In genomic region chrX:130165703-130166502, GRCh38 we compare ENCODE assay signal across 8 cellular contexts. TPM values are rescaled to one million over a fixed set of nuclear protein-coding genes. Genes with fewer than 3 reads are reported as not detected.
DNase-seq lines count a peak whose midpoint lies in the region; ATAC-seq and TF ChIP-seq lines count a peak whose summit lies in the region.

TSS of gene AIFM1 (minus strand) at chrX:130165841. CDS start at chrX:130165656, 185 bp downstream.

- intact Hi-C loops in activated CD4-positive, alpha-beta T cell treated with anti-CD3 and anti-CD28 coated beads, Interleukin-2, amount 10 ng/mL, durations not matched to agents 24 days and 14 days (cut with micrococcal nuclease): loop anchor here (1.0 to 5.0 kb wide), 3 partner anchors 7 to 103 kb away; partner anchors contain the start of gene ZNF280C

- H3K36me3 ChIP-seq in BE2C: no peaks in the 10 kb centered on the region

- DNase-seq in BE2C (peak; percentile 92), NCI-H526 treated with DMSO at 0.1 percent for 48 hours (lab: John Stamatoyannopoulos, UW) (peak; percentile 95), coronary artery (ENCODE audit: low spot score) (peak; percentile 93)
- DNase-seq in activated CD4-positive, alpha-beta T cell treated with anti-CD3 and anti-CD28 coated beads, Interleukin-2, amount 10 ng/mL, durations not matched to agents 24 days and 14 days: peak; percentile 96
- peak; percentile 70 to 72 for DNase-seq in stimulated activated CD4-positive, alpha-beta T cell treated with anti-CD3 and anti-CD28 coated beads, Interleukin-1b, Interleukin-23, amount 100 ng/mL, for 4 hours (ENCODE audit: low read depth in 2 of 2)

- peak within 1 kb of the TSS; percentile 80 for H3K4me3 ChIP-seq in BE2C (ENCODE audit: low read depth, low read length)
- peak within 1 kb of the TSS; percentile 71 for H3K4me3 ChIP-seq in coronary artery

- ATAC-seq in GM19324 (IDR thresholded peaks at IDR 0.05; ENCODE audit: low FRiP score, unreplicated experiment) (peak; percentile 95), HG03469 (IDR thresholded peaks at IDR 0.05; ENCODE audit: unreplicated experiment) (peak; percentile 89)

- peak within 1 kb of the TSS; percentile 98 for H3K27ac Mint-ChIP-seq in activated CD4-positive, alpha-beta T cell treated with anti-CD3 and anti-CD28 coated beads, Interleukin-2, amount 10 ng/mL, durations not matched to agents 24 days and 14 days

- peak within 1 kb of the TSS; percentile 96 for H3K4me3 Mint-ChIP-seq in activated CD4-positive, alpha-beta T cell treated with anti-CD3 and anti-CD28 coated beads, Interleukin-2, amount 10 ng/mL, durations not matched to agents 24 days and 14 days

- no peaks in the 10 kb centered on the region for H3K9me3 ChIP-seq in BE2C

- TF ChIP-seq CTCF in BE2C (IDR thresholded peaks at IDR 0.05; ENCODE audit: low read depth, low read length) (no peak), coronary artery (IDR thresholded peaks at IDR 0.05) (no peak)

- H3K4me1 ChIP-seq in BE2C: no peaks in the 10 kb centered on the region

- H3K9me3 Mint-ChIP-seq in activated CD4-positive, alpha-beta T cell treated with anti-CD3 and anti-CD28 coated beads, Interleukin-2, amount 10 ng/mL, durations not matched to agents 24 days and 14 days: no peaks in the 10 kb centered on the region

- H3K27ac ChIP-seq in coronary artery: peak within 1 kb of the TSS; percentile 66 to 93
- H3K27ac ChIP-seq in layer of hippocampus (ENCODE audit: low read depth, low read length): peak within 1 kb of the TSS; percentile 89

- H3K27me3 ChIP-seq in BE2C (no peaks in the 10 kb centered on the region), layer of hippocampus (ENCODE audit: control insufficient read depth, insufficient read depth, low read length) (no peaks in the 10 kb centered on the region)

- peaks cover 2% of the 10 kb centered on the region for H3K36me3 Mint-ChIP-seq in activated CD4-positive, alpha-beta T cell treated with anti-CD3 and anti-CD28 coated beads, Interleukin-2, amount 10 ng/mL, durations not matched to agents 24 days and 14 days (ENCODE audit: low read depth)

- H3K27me3 Mint-ChIP-seq in activated CD4-positive, alpha-beta T cell treated with anti-CD3 and anti-CD28 coated beads, Interleukin-2, amount 10 ng/mL, durations not matched to agents 24 days and 14 days: no peaks in the 10 kb centered on the region

- peaks cover 23% of the 10 kb centered on the region for H3K4me1 Mint-ChIP-seq in activated CD4-positive, alpha-beta T cell treated with anti-CD3 and anti-CD28 coated beads, Interleukin-2, amount 10 ng/mL, durations not matched to agents 24 days and 14 days

RNA-seq across cellular contexts. Expression of gene AIFM1, which starts in this region (rescaled TPM):
- 54.3 TPM for polyA plus RNA-seq in BE2C (2012; ENCODE audit: insufficient read depth, insufficient read length, low read depth)
- total RNA-seq in activated CD4-positive, alpha-beta T cell treated with anti-CD3 and anti-CD28 coated beads, Interleukin-2, amount 10 ng/mL, durations not matched to agents 24 days and 14 days: 44.4 and 47.7 TPM in 2 replicates

Comparison
In these comparisons a context has a peak if more than half of its experiments do, and no peak if none do; other contexts are left out.
1. Peak in every context shown above with its lines: DNase-seq, ATAC-seq, H3K4me3 ChIP-seq and H3K27ac ChIP-seq.